ENCODE assay signal across 1 cellular context in the genomic region with DNA sequence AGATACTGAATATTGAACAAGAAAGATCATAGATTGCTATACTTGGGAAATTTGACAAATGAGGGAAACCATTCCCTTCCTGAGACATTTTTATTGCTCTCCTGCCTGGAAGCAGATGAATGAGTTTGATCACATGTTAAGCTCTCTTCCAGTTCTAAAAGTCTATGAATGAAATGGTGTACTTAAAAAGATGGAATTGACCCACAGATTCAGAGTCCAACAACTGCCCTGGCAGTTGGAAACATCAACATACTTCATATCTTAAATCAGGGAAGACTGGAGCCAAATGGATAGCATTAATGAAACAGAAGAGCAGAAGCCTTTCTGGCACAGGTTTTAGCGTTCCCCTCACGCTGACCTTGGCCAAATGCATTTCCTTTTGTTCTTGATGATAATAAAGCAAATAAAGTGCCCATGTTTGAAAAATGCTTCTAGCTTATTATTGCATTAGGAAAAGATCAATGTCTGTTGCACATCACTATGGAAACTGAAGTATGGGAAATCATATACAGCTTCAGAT.
TF ChIP-seq lines count a peak whose summit lies in the region.

No MANE protein-coding gene starts in this region.

TF ChIP-seq in GM23338, 12 proteins besides CTCF, POLR2A, EP300 and RAD21 (continued from another document):
- TF ChIP-seq, protein P1, sequence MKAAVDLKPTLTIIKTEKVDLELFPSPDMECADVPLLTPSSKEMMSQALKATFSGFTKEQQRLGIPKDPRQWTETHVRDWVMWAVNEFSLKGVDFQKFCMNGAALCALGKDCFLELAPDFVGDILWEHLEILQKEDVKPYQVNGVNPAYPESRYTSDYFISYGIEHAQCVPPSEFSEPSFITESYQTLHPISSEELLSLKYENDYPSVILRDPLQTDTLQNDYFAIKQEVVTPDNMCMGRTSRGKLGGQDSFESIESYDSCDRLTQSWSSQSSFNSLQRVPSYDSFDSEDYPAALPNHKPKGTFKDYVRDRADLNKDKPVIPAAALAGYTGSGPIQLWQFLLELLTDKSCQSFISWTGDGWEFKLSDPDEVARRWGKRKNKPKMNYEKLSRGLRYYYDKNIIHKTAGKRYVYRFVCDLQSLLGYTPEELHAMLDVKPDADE (IDR thresholded peaks at IDR 0.05), result no peak
- TF ChIP-seq EZH2phosphoT487 (IDR thresholded peaks at IDR 0.05; ENCODE audit: unreplicated experiment) (no peak), STAT1 (IDR thresholded peaks at IDR 0.05; ENCODE audit: unreplicated experiment) (no peak)
- TF ChIP-seq, protein P2, sequence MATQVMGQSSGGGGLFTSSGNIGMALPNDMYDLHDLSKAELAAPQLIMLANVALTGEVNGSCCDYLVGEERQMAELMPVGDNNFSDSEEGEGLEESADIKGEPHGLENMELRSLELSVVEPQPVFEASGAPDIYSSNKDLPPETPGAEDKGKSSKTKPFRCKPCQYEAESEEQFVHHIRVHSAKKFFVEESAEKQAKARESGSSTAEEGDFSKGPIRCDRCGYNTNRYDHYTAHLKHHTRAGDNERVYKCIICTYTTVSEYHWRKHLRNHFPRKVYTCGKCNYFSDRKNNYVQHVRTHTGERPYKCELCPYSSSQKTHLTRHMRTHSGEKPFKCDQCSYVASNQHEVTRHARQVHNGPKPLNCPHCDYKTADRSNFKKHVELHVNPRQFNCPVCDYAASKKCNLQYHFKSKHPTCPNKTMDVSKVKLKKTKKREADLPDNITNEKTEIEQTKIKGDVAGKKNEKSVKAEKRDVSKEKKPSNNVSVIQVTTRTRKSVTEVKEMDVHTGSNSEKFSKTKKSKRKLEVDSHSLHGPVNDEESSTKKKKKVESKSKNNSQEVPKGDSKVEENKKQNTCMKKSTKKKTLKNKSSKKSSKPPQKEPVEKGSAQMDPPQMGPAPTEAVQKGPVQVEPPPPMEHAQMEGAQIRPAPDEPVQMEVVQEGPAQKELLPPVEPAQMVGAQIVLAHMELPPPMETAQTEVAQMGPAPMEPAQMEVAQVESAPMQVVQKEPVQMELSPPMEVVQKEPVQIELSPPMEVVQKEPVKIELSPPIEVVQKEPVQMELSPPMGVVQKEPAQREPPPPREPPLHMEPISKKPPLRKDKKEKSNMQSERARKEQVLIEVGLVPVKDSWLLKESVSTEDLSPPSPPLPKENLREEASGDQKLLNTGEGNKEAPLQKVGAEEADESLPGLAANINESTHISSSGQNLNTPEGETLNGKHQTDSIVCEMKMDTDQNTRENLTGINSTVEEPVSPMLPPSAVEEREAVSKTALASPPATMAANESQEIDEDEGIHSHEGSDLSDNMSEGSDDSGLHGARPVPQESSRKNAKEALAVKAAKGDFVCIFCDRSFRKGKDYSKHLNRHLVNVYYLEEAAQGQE (IDR thresholded peaks at IDR 0.05; ENCODE audit: unreplicated experiment), result no peak
